2 cellular contexts compared by ENCODE assay signal in the genomic region with DNA sequence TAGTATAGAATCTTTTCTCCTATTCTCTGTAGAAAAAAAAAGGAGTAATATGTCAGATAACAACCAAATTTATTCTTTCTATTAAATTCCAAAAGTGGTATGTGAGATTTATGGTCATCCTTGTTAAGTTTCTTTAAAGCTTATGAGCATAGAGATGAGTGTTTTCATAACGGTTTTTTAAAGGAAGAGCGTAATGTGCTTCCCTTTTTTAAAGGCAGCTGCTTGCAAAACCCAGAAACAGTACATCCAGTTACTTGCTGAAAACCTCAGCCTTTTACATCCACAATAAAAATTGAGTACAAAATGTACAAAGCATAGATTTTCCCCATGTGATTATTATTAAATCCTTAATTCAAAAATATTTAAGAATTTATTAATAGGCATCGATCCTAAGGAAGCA.
TF ChIP-seq lines count a peak whose summit lies in the region.

No MANE protein-coding gene starts in this region.

TF ChIP-seq in SK-N-SH, 30 proteins besides CTCF, POLR2A, EP300 and RAD21 (continued from another document):
- TF ChIP-seq NRF1 (IDR thresholded peaks at IDR 0.05; ENCODE audit: low read depth, low read length) = no peak
- TF ChIP-seq CHD2 (IDR thresholded peaks at IDR 0.05; ENCODE audit: low read length, partially characterized antibody) = no peak
- TF ChIP-seq, protein P1, sequence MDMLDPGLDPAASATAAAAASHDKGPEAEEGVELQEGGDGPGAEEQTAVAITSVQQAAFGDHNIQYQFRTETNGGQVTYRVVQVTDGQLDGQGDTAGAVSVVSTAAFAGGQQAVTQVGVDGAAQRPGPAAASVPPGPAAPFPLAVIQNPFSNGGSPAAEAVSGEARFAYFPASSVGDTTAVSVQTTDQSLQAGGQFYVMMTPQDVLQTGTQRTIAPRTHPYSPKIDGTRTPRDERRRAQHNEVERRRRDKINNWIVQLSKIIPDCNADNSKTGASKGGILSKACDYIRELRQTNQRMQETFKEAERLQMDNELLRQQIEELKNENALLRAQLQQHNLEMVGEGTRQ (IDR thresholded peaks at IDR 0.05; ENCODE audit: borderline replicate concordance, low read depth, low read length) = no peak
- no peak for TF ChIP-seq YY1 (IDR thresholded peaks at IDR 0.05; ENCODE audit: low read depth)
- no peak for TF ChIP-seq TCF12 (IDR thresholded peaks at IDR 0.05)
- no peak for TF ChIP-seq POLR2AphosphoS5 (IDR thresholded peaks at IDR 0.05; ENCODE audit: low read depth, low read length)
- TF ChIP-seq, protein P2, sequence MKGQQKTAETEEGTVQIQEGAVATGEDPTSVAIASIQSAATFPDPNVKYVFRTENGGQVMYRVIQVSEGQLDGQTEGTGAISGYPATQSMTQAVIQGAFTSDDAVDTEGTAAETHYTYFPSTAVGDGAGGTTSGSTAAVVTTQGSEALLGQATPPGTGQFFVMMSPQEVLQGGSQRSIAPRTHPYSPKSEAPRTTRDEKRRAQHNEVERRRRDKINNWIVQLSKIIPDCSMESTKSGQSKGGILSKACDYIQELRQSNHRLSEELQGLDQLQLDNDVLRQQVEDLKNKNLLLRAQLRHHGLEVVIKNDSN (IDR thresholded peaks at IDR 0.05; ENCODE audit: borderline replicate concordance, low read depth) = no peak
- TF ChIP-seq, protein P3, sequence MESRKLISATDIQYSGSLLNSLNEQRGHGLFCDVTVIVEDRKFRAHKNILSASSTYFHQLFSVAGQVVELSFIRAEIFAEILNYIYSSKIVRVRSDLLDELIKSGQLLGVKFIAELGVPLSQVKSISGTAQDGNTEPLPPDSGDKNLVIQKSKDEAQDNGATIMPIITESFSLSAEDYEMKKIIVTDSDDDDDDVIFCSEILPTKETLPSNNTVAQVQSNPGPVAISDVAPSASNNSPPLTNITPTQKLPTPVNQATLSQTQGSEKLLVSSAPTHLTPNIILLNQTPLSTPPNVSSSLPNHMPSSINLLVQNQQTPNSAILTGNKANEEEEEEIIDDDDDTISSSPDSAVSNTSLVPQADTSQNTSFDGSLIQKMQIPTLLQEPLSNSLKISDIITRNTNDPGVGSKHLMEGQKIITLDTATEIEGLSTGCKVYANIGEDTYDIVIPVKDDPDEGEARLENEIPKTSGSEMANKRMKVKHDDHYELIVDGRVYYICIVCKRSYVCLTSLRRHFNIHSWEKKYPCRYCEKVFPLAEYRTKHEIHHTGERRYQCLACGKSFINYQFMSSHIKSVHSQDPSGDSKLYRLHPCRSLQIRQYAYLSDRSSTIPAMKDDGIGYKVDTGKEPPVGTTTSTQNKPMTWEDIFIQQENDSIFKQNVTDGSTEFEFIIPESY (IDR thresholded peaks at IDR 0.05; ENCODE audit: borderline replicate concordance, low read depth) = no peak
- TF ChIP-seq RXRA (IDR thresholded peaks at IDR 0.05; ENCODE audit: borderline replicate concordance, low read depth) = no peak
- TF ChIP-seq, protein P4, sequence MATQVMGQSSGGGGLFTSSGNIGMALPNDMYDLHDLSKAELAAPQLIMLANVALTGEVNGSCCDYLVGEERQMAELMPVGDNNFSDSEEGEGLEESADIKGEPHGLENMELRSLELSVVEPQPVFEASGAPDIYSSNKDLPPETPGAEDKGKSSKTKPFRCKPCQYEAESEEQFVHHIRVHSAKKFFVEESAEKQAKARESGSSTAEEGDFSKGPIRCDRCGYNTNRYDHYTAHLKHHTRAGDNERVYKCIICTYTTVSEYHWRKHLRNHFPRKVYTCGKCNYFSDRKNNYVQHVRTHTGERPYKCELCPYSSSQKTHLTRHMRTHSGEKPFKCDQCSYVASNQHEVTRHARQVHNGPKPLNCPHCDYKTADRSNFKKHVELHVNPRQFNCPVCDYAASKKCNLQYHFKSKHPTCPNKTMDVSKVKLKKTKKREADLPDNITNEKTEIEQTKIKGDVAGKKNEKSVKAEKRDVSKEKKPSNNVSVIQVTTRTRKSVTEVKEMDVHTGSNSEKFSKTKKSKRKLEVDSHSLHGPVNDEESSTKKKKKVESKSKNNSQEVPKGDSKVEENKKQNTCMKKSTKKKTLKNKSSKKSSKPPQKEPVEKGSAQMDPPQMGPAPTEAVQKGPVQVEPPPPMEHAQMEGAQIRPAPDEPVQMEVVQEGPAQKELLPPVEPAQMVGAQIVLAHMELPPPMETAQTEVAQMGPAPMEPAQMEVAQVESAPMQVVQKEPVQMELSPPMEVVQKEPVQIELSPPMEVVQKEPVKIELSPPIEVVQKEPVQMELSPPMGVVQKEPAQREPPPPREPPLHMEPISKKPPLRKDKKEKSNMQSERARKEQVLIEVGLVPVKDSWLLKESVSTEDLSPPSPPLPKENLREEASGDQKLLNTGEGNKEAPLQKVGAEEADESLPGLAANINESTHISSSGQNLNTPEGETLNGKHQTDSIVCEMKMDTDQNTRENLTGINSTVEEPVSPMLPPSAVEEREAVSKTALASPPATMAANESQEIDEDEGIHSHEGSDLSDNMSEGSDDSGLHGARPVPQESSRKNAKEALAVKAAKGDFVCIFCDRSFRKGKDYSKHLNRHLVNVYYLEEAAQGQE (IDR thresholded peaks at IDR 0.05; ENCODE audit: low read depth, low read length) = no peak

TF ChIP-seq in SK-N-SH treated with all-trans-retinoic acid at 6 μM for 48 hours, 23 proteins besides CTCF, POLR2A, EP300 and RAD21:
- TF ChIP-seq, protein P5, sequence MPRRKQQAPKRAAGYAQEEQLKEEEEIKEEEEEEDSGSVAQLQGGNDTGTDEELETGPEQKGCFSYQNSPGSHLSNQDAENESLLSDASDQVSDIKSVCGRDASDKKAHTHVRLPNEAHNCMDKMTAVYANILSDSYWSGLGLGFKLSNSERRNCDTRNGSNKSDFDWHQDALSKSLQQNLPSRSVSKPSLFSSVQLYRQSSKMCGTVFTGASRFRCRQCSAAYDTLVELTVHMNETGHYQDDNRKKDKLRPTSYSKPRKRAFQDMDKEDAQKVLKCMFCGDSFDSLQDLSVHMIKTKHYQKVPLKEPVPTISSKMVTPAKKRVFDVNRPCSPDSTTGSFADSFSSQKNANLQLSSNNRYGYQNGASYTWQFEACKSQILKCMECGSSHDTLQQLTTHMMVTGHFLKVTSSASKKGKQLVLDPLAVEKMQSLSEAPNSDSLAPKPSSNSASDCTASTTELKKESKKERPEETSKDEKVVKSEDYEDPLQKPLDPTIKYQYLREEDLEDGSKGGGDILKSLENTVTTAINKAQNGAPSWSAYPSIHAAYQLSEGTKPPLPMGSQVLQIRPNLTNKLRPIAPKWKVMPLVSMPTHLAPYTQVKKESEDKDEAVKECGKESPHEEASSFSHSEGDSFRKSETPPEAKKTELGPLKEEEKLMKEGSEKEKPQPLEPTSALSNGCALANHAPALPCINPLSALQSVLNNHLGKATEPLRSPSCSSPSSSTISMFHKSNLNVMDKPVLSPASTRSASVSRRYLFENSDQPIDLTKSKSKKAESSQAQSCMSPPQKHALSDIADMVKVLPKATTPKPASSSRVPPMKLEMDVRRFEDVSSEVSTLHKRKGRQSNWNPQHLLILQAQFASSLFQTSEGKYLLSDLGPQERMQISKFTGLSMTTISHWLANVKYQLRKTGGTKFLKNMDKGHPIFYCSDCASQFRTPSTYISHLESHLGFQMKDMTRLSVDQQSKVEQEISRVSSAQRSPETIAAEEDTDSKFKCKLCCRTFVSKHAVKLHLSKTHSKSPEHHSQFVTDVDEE (CRISPR knock-in tag; IDR thresholded peaks at IDR 0.05) = no peak
- TF ChIP-seq, protein P6, sequence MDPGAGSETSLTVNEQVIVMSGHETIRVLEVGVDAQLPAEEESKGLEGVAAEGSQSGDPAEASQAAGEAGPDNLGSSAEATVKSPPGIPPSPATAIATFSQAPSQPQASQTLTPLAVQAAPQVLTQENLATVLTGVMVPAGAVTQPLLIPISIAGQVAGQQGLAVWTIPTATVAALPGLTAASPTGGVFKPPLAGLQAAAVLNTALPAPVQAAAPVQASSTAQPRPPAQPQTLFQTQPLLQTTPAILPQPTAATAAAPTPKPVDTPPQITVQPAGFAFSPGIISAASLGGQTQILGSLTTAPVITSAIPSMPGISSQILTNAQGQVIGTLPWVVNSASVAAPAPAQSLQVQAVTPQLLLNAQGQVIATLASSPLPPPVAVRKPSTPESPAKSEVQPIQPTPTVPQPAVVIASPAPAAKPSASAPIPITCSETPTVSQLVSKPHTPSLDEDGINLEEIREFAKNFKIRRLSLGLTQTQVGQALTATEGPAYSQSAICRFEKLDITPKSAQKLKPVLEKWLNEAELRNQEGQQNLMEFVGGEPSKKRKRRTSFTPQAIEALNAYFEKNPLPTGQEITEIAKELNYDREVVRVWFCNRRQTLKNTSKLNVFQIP (CRISPR knock-in tag; IDR thresholded peaks at IDR 0.05; ENCODE audit: borderline replicate concordance, low read depth) = no peak
- TF ChIP-seq ZNF8 (CRISPR knock-in tag; IDR thresholded peaks at IDR 0.05) = no peak
- TF ChIP-seq, protein P7, sequence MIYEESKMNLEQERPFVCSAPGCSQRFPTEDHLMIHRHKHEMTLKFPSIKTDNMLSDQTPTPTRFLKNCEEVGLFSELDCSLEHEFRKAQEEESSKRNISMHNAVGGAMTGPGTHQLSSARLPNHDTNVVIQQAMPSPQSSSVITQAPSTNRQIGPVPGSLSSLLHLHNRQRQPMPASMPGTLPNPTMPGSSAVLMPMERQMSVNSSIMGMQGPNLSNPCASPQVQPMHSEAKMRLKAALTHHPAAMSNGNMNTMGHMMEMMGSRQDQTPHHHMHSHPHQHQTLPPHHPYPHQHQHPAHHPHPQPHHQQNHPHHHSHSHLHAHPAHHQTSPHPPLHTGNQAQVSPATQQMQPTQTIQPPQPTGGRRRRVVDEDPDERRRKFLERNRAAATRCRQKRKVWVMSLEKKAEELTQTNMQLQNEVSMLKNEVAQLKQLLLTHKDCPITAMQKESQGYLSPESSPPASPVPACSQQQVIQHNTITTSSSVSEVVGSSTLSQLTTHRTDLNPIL (CRISPR knock-in tag; IDR thresholded peaks at IDR 0.05; ENCODE audit: low read depth) = no peak
- TF ChIP-seq ZFP3 (CRISPR knock-in tag; IDR thresholded peaks at IDR 0.05) = no peak
- TF ChIP-seq CSDC2 (CRISPR knock-in tag; IDR thresholded peaks at IDR 0.05) = no peak
- TF ChIP-seq PPARA (CRISPR knock-in tag; IDR thresholded peaks at IDR 0.05; ENCODE audit: borderline replicate concordance) = no peak
- no peak for TF ChIP-seq RARB (CRISPR knock-in tag; IDR thresholded peaks at IDR 0.05)
- TF ChIP-seq ISL1 (CRISPR knock-in tag; IDR thresholded peaks at IDR 0.05) = no peak
- TF ChIP-seq, protein P8, sequence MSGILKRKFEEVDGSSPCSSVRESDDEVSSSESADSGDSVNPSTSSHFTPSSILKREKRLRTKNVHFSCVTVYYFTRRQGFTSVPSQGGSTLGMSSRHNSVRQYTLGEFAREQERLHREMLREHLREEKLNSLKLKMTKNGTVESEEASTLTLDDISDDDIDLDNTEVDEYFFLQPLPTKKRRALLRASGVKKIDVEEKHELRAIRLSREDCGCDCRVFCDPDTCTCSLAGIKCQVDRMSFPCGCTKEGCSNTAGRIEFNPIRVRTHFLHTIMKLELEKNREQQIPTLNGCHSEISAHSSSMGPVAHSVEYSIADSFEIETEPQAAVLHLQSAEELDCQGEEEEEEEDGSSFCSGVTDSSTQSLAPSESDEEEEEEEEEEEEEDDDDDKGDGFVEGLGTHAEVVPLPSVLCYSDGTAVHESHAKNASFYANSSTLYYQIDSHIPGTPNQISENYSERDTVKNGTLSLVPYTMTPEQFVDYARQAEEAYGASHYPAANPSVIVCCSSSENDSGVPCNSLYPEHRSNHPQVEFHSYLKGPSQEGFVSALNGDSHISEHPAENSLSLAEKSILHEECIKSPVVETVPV (CRISPR knock-in tag; IDR thresholded peaks at IDR 0.05) = no peak
- TF ChIP-seq ARNTL (CRISPR knock-in tag; IDR thresholded peaks at IDR 0.05; ENCODE audit: borderline replicate concordance, low read depth) = no peak
- TF ChIP-seq ZNF70 (CRISPR knock-in tag; IDR thresholded peaks at IDR 0.05) = no peak
- no peak for TF ChIP-seq TOX (CRISPR knock-in tag; IDR thresholded peaks at IDR 0.05; ENCODE audit: borderline replicate concordance)
- no peak for TF ChIP-seq GLIS3 (CRISPR knock-in tag; IDR thresholded peaks at IDR 0.05)
